ENCODE assay signal across 1 cellular context in genomic region chr18:31123125-31123524, GRCh38. TPM values are rescaled to one million over a fixed set of nuclear protein-coding genes. Genes with fewer than 3 reads are reported as not detected.
"Had no signal": no experiment of that assay in that cellular context is flagged by ENCODE, and none has a peak within 500 bp of the region (broad histone marks: within the 10 kb centered on the region; RNA-seq: fewer than 3 reads in every experiment).

No MANE protein-coding gene starts in this region.

RNA-seq across cellular contexts. Expression of gene DSC2, which starts 20.9 kb away (rescaled TPM):
- total RNA-seq: G401 had no signal

RNA-seq across cellular contexts. Expression of gene DSC1, which starts 39.5 kb away (rescaled TPM):
- total RNA-seq: G401 had no signal
